In genomic region chr4:134201216-134202098, GRCh38 we compare ENCODE assay signal across 2 cellular contexts.
TF ChIP-seq lines count a peak whose summit lies in the region.

PABPC4L (minus strand) TSS chr4:134201789; CDS start chr4:134201019, 770 bp downstream.

TF ChIP-seq in SK-N-SH treated with all-trans-retinoic acid at 6 μM for 48 hours, 23 proteins besides CTCF, POLR2A, EP300 and RAD21 (continued from another document):
- TF ChIP-seq PATZ1 (CRISPR knock-in tag; IDR thresholded peaks at IDR 0.05; ENCODE audit: borderline replicate concordance) = no peak
- no peak for TF ChIP-seq ZNF8 (CRISPR knock-in tag; IDR thresholded peaks at IDR 0.05)
- TF ChIP-seq ZFP30 (CRISPR knock-in tag; IDR thresholded peaks at IDR 0.05) = no peak
- TF ChIP-seq, protein P1, sequence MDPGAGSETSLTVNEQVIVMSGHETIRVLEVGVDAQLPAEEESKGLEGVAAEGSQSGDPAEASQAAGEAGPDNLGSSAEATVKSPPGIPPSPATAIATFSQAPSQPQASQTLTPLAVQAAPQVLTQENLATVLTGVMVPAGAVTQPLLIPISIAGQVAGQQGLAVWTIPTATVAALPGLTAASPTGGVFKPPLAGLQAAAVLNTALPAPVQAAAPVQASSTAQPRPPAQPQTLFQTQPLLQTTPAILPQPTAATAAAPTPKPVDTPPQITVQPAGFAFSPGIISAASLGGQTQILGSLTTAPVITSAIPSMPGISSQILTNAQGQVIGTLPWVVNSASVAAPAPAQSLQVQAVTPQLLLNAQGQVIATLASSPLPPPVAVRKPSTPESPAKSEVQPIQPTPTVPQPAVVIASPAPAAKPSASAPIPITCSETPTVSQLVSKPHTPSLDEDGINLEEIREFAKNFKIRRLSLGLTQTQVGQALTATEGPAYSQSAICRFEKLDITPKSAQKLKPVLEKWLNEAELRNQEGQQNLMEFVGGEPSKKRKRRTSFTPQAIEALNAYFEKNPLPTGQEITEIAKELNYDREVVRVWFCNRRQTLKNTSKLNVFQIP (CRISPR knock-in tag; IDR thresholded peaks at IDR 0.05; ENCODE audit: borderline replicate concordance, low read depth) = no peak
- no peak for TF ChIP-seq ESRRG (CRISPR knock-in tag; IDR thresholded peaks at IDR 0.05)
- TF ChIP-seq, protein P2, sequence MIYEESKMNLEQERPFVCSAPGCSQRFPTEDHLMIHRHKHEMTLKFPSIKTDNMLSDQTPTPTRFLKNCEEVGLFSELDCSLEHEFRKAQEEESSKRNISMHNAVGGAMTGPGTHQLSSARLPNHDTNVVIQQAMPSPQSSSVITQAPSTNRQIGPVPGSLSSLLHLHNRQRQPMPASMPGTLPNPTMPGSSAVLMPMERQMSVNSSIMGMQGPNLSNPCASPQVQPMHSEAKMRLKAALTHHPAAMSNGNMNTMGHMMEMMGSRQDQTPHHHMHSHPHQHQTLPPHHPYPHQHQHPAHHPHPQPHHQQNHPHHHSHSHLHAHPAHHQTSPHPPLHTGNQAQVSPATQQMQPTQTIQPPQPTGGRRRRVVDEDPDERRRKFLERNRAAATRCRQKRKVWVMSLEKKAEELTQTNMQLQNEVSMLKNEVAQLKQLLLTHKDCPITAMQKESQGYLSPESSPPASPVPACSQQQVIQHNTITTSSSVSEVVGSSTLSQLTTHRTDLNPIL (CRISPR knock-in tag; IDR thresholded peaks at IDR 0.05; ENCODE audit: low read depth) = no peak
- TF ChIP-seq ZC3H10 (CRISPR knock-in tag; IDR thresholded peaks at IDR 0.05) = no peak
- no peak for TF ChIP-seq OSR1 (CRISPR knock-in tag; IDR thresholded peaks at IDR 0.05)
- TF ChIP-seq ZNF565 (CRISPR knock-in tag; conservative IDR thresholded peaks at IDR 0.05; ENCODE audit: low read depth) = no peak
- TF ChIP-seq CSRNP3 (CRISPR knock-in tag; IDR thresholded peaks at IDR 0.05) = no peak
- no peak for TF ChIP-seq ISL1 (CRISPR knock-in tag; IDR thresholded peaks at IDR 0.05)
- no peak for TF ChIP-seq PPARA (CRISPR knock-in tag; IDR thresholded peaks at IDR 0.05; ENCODE audit: borderline replicate concordance)
- TF ChIP-seq TCF4 (CRISPR knock-in tag; IDR thresholded peaks at IDR 0.05; ENCODE audit: borderline replicate concordance) = no peak

TF ChIP-seq in SK-N-SH, 30 proteins besides CTCF, POLR2A, EP300 and RAD21 (continued from another document):
- TF ChIP-seq USF2 (IDR thresholded peaks at IDR 0.05; ENCODE audit: borderline replicate concordance, low read depth, low read length) = no peak
- TF ChIP-seq GATA2 (CRISPR knock-in tag; IDR thresholded peaks at IDR 0.05) = no peak
- no peak for TF ChIP-seq SIN3A (IDR thresholded peaks at IDR 0.05; ENCODE audit: borderline replicate concordance, low read depth, low read length)
- TF ChIP-seq, protein P3, sequence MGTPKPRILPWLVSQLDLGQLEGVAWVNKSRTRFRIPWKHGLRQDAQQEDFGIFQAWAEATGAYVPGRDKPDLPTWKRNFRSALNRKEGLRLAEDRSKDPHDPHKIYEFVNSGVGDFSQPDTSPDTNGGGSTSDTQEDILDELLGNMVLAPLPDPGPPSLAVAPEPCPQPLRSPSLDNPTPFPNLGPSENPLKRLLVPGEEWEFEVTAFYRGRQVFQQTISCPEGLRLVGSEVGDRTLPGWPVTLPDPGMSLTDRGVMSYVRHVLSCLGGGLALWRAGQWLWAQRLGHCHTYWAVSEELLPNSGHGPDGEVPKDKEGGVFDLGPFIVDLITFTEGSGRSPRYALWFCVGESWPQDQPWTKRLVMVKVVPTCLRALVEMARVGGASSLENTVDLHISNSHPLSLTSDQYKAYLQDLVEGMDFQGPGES (IDR thresholded peaks at IDR 0.05; ENCODE audit: low read depth, low read length) = no peak
- no peak for TF ChIP-seq REST (IDR thresholded peaks at IDR 0.05; ENCODE audit: low read depth, low read length)
- TF ChIP-seq JUND (IDR thresholded peaks at IDR 0.05) = no peak
- no peak for TF ChIP-seq NRF1 (IDR thresholded peaks at IDR 0.05; ENCODE audit: low read depth, low read length)
- TF ChIP-seq NFIC (IDR thresholded peaks at IDR 0.05; ENCODE audit: borderline replicate concordance) = no peak
- TF ChIP-seq TEAD4 (IDR thresholded peaks at IDR 0.05; ENCODE audit: borderline replicate concordance, insufficient read depth) = no peak
- TF ChIP-seq FOXM1 (IDR thresholded peaks at IDR 0.05; ENCODE audit: low read depth) = no peak
- no peak for TF ChIP-seq EZH2phosphoT487 (IDR thresholded peaks at IDR 0.05; ENCODE audit: borderline replicate concordance, low read depth)
- TF ChIP-seq RFX5 (IDR thresholded peaks at IDR 0.05; ENCODE audit: low read length) = no peak
- TF ChIP-seq SMC3 (IDR thresholded peaks at IDR 0.05; ENCODE audit: low read depth, low read length) = no peak
- no peak for TF ChIP-seq YY1 (IDR thresholded peaks at IDR 0.05; ENCODE audit: low read depth)
- no peak for TF ChIP-seq POLR2AphosphoS5 (IDR thresholded peaks at IDR 0.05; ENCODE audit: low read depth, low read length)
